In the genomic region with DNA sequence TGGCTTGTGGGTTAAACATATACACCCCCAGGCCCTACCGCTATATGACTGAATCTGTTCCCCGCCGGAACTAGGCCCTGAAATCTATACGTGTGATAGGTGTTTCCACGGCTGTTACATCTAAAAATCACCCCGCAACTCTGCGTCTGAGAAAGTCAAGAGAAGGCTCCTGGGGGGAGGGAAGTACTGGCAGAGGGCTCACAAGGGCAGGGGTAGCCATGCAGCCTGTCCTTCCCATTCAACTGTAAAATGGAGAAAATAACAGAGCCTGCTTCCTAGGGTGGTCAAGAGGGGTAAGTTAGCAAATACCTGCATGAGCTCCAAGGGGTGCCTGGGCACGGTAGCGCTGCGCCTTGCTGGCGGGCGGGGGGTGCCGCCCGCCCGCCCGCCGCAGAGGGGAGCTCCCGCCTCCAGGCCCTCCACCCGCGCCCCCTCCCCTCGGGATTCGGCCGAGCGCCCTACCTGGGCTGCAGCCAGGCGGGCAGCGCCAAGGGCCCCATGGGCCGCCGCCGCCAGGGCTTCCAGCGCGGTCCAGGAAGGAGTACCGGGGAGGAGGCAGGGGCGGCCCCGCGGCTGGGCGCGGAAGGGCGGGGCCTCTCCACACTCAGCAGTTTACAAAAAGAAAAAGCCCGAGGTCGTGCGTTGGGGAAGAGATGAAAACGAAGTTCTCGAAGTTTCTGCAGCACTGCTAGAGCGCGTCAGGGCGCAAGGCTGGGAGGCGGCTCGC, we compare ENCODE assay signal across 8 cellular contexts. TPM values are rescaled to one million over a fixed set of nuclear protein-coding genes. Genes with fewer than 3 reads are reported as not detected.
DNase-seq lines count a peak whose midpoint lies in the region; ATAC-seq and TF ChIP-seq lines count a peak whose summit lies in the region.

A gene with protein sequence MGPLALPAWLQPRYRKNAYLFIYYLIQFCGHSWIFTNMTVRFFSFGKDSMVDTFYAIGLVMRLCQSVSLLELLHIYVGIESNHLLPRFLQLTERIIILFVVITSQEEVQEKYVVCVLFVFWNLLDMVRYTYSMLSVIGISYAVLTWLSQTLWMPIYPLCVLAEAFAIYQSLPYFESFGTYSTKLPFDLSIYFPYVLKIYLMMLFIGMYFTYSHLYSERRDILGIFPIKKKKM (minus strand): TSS at position 550 of the 727 bp plus-strand sequence. CDS start 50 bp downstream, at position 500.

- no peak for TF ChIP-seq CTCF in RWPE1 (conservative IDR thresholded peaks at IDR 0.05; ENCODE audit: low read depth)
- TF ChIP-seq CTCF in sigmoid colon (IDR thresholded peaks at IDR 0.05), result no peak

- peaks cover 4% of the 10 kb centered on the region for H3K36me3 Mint-ChIP-seq in activated naive CD8-positive, alpha-beta T cell treated with anti-CD3 and anti-CD28 coated beads, Interleukin-2, amount 50 U/mL, for 24 hours (ENCODE audit: low read depth)

- no peaks in the 10 kb centered on the region for H3K9me3 Mint-ChIP-seq in activated naive CD8-positive, alpha-beta T cell treated with anti-CD3 and anti-CD28 coated beads, Interleukin-2, amount 50 U/mL, for 24 hours

- peaks cover 25% of the 10 kb centered on the region for H3K4me1 Mint-ChIP-seq in activated naive CD8-positive, alpha-beta T cell treated with anti-CD3 and anti-CD28 coated beads, Interleukin-2, amount 50 U/mL, for 24 hours

- H3K27me3 ChIP-seq in right cardiac atrium (ENCODE audit: control insufficient read depth, insufficient read depth), result no peaks in the 10 kb centered on the region
- H3K27me3 ChIP-seq in sigmoid colon, result no peaks in the 10 kb centered on the region

- H3K27me3 Mint-ChIP-seq in activated naive CD8-positive, alpha-beta T cell treated with anti-CD3 and anti-CD28 coated beads, Interleukin-2, amount 50 U/mL, for 24 hours, result no peaks in the 10 kb centered on the region

- CTCF ChIA-PET in RWPE1 (lab: Yijun Ruan, JAX), result interaction anchor here (0.9 kb wide), 1 partner anchor 80 kb away, joined by 3 read pairs; no protein-coding TSS in a partner anchor

- POLR2A ChIA-PET in RWPE1 (lab: Yijun Ruan, JAX; ENCODE audit: low non-redundant PET), result no interaction called here

- peak within 1 kb of the TSS; percentile 79 for H3K27ac Mint-ChIP-seq in activated naive CD8-positive, alpha-beta T cell treated with anti-CD3 and anti-CD28 coated beads, Interleukin-2, amount 50 U/mL, for 24 hours

- TF ChIP-seq POLR2A in sigmoid colon (IDR thresholded peaks at IDR 0.05), result no peak

- H3K4me3 ChIP-seq in right cardiac atrium (ENCODE audit: low read length), result peak within 1 kb of the TSS; percentile 58
- peak within 1 kb of the TSS; percentile 46 to 66 (median 61) for H3K4me3 ChIP-seq in sigmoid colon

- H3K27ac ChIP-seq in RWPE1 (peak within 1 kb of the TSS; percentile 52), right cardiac atrium (ENCODE audit: low read length) (no peak within 1 kb of the TSS), sigmoid colon (peak within 1 kb of the TSS; percentile 85 to 93 (median 91))

- H3K4me3 Mint-ChIP-seq in activated naive CD8-positive, alpha-beta T cell treated with anti-CD3 and anti-CD28 coated beads, Interleukin-2, amount 50 U/mL, for 24 hours, result peak within 1 kb of the TSS; percentile 67

- WGBS in right cardiac atrium, result 7% methylated on average over 48 of the region's 48 CpGs
- WGBS in sigmoid colon, 2 donors, result 5 to 19% methylated on average over 48 of the region's 48 CpGs

- DNase-seq in NK-92 treated with Interleukin-12 subunit alpha and Interleukin-12 subunit beta, amount 100 ng/mL, for 24 hours (lab: John Stamatoyannopoulos, UW), result peak; percentile 3
- DNase-seq in NK-92 (lab: John Stamatoyannopoulos, UW; ENCODE audit: unreplicated experiment) (no peak), RWPE1 (ENCODE audit: low spot score) (peak; percentile 64), right cardiac atrium (peak; percentile 48 to 85 (median 84)), sigmoid colon (peak; percentile 78), NCI-H1930 (lab: John Stamatoyannopoulos, UW) (no peak)
- DNase-seq in activated naive CD8-positive, alpha-beta T cell treated with anti-CD3 and anti-CD28 coated beads, Interleukin-2, amount 50 U/mL, for 24 hours, result peak; percentile 64

- TF ChIP-seq EP300 in sigmoid colon (IDR thresholded peaks at IDR 0.05), result no peak

- no peaks in the 10 kb centered on the region for H3K9me3 ChIP-seq in right cardiac atrium (ENCODE audit: control insufficient read depth, low read length)
- no peaks in the 10 kb centered on the region for H3K9me3 ChIP-seq in sigmoid colon

- intact Hi-C loops in right cardiac atrium (cut with DNase I) (loop anchor here in 1 of 4 donors (10.0 kb wide), 1 partner anchor 64 kb away; no protein-coding TSS in a partner anchor), sigmoid colon (cut with DNase I) (no loop called here)

- no peaks in the 10 kb centered on the region for H3K36me3 ChIP-seq in sigmoid colon

- peak; percentile 55 for ATAC-seq in HG02943 (IDR thresholded peaks at IDR 0.05; ENCODE audit: low read depth, unreplicated experiment)
- ATAC-seq in activated naive CD8-positive, alpha-beta T cell treated with anti-CD3 and anti-CD28 coated beads, Interleukin-2, amount 50 U/mL, for 24 hours, result peak; percentile 78
- ATAC-seq in right cardiac atrium, result peak; percentile 95

- no peaks in the 10 kb centered on the region for H3K4me1 ChIP-seq in right cardiac atrium (ENCODE audit: control insufficient read depth, insufficient read depth, low read length)
- H3K4me1 ChIP-seq in sigmoid colon, result peaks cover 0 to 34% (median 25%) of the 10 kb centered on the region in 4 donors

RNA-seq across cellular contexts. Expression of the gene that starts here (rescaled TPM):
- total RNA-seq in right cardiac atrium, result 1 to 10 TPM in 2 of 4 donors, under 1 TPM in 2; 0.97 to 1.7 (median 1.1) TPM
- polyA plus RNA-seq in right cardiac atrium, result 0.34 TPM
- 10 to 100 TPM in 3 of 4 donors, 1 to 10 TPM in 1; 8.8 to 14.7 (median 12.2) TPM for total RNA-seq in sigmoid colon
- polyA plus RNA-seq in sigmoid colon, result 1 to 10 TPM; 1.4 to 2.4 (median 2.3) TPM

Comparison
In these comparisons a context has a peak if more than half of its experiments do, and no peak if none do; other contexts are left out.
1. DNase-seq: peak in NK-92 treated with Interleukin-12 subunit alpha and Interleukin-12 subunit beta, amount 100 ng/mL, for 24 hours (single experiment), RWPE1 (single experiment), activated naive CD8-positive, alpha-beta T cell treated with anti-CD3 and anti-CD28 coated beads, Interleukin-2, amount 50 U/mL, for 24 hours (single experiment), right cardiac atrium (3 of 3) and sigmoid colon (single experiment); none in NK-92 (single experiment) and NCI-H1930 (0 of 2).
2. Peak in every context shown above with its lines, with median percentiles within 50 percentile points of each other: ATAC-seq.